In the genomic region with DNA sequence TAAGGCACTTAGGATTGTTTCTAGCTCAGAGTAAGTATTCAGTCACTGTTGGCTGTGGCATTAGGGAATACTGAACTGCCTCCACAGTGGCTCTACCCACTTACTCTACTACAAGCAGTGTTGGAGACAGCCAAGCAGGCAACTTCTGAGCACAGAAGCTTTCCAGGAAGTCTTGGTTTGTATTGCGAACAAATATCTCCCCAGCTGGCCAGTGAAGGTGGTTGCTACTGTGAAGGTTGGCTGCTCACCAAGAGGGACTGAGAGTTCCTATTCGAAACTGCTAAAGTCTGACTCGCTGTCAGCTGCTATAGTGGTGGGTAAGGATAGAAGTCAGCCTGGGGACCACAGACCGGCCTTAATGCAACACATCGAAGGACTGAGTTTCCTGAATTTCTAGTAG, we compare ENCODE assay signal across 16 cellular contexts.
DNase-seq lines count a peak whose midpoint lies in the region; ATAC-seq and TF ChIP-seq lines count a peak whose summit lies in the region.
"Had no signal": no experiment of that assay in that cellular context is flagged by ENCODE, and none has a peak within 500 bp of the region (broad histone marks: within the 10 kb centered on the region; RNA-seq: fewer than 3 reads in every experiment).

No MANE protein-coding gene starts in this region.

- WGBS in right cardiac atrium: 57% methylated on average over 5 of the region's 5 CpGs

- H3K27me3 ChIP-seq in right cardiac atrium (ENCODE audit: control insufficient read depth, insufficient read depth) (no peaks in the 10 kb centered on the region), WERI-Rb-1 (ENCODE audit: insufficient read depth, low read depth, severe bottlenecking) (no peaks in the 10 kb centered on the region)
- H3K27me3 ChIP-seq in effector memory CD4-positive, alpha-beta T cell (replicated peaks; ENCODE audit: control insufficient read depth, insufficient read depth, low read length, poor library complexity, severe bottlenecking): no peaks in the 10 kb centered on the region
- H3K27me3 ChIP-seq: esophagus squamous epithelium, uterus had no signal

- no peak overlapping the region for H3K4me3 ChIP-seq in right cardiac atrium (ENCODE audit: low read length)
- H3K4me3 ChIP-seq in WERI-Rb-1 (ENCODE audit: low read depth, low read length): no peak overlapping the region
- H3K4me3 ChIP-seq in effector memory CD4-positive, alpha-beta T cell (ENCODE audit: insufficient read depth, low read depth, low read length, poor library complexity, severe bottlenecking): no peak overlapping the region
- H3K4me3 ChIP-seq: coronary artery, esophagus squamous epithelium, uterus had no signal

- DNase-seq in right cardiac atrium (peak in 2 of 3 donors; percentile 15 to 41), WERI-Rb-1 (no peak), SW480 (ENCODE audit: low spot score) (no peak), hepatic stellate cell (ENCODE audit: low spot score) (no peak)
- no peak for DNase-seq in effector memory CD4-positive, alpha-beta T cell
- DNase-seq: activated CD4-positive, alpha-beta T cell treated with anti-CD3 and anti-CD28 coated beads, Interleukin-2, amount 50 U/mL, for 1 hour; DMS79 treated with DMSO at 0.1 percent for 48 hours; esophagus squamous epithelium; hippocampal formation; stimulated activated CD4-positive, alpha-beta T cell treated with anti-CD3 and anti-CD28 coated beads, Interleukin-2, amount 100 ng/mL, for 24 hours; uterus had no signal

- H3K9me3 ChIP-seq in right cardiac atrium (ENCODE audit: control insufficient read depth, low read length) (no peaks in the 10 kb centered on the region), WERI-Rb-1 (ENCODE audit: severe bottlenecking) (no peaks in the 10 kb centered on the region)
- no peaks in the 10 kb centered on the region for H3K9me3 ChIP-seq in effector memory CD4-positive, alpha-beta T cell (ENCODE audit: control insufficient read depth, low read length)
- H3K9me3 ChIP-seq: esophagus squamous epithelium, uterus had no signal

- ATAC-seq in GM18519 (IDR thresholded peaks at IDR 0.05; ENCODE audit: low FRiP score, unreplicated experiment) (peak; percentile 63), GM21515 (IDR thresholded peaks at IDR 0.05; ENCODE audit: unreplicated experiment) (peak; percentile 97), HG03103 (IDR thresholded peaks at IDR 0.05; ENCODE audit: low read depth, unreplicated experiment) (peak; percentile 76), right cardiac atrium (peak; percentile 66 to 72)
- ATAC-seq: natural killer cell treated with Interleukin-12 subunit alpha and Interleukin-12 subunit beta and Interleukin-15 and Interleukin-18, amount 100 ng/mL, for 72 hours had no signal

- H3K4me1 ChIP-seq in right cardiac atrium (ENCODE audit: control insufficient read depth, insufficient read depth, low read length): no peaks in the 10 kb centered on the region
- no peaks in the 10 kb centered on the region for H3K4me1 ChIP-seq in effector memory CD4-positive, alpha-beta T cell (ENCODE audit: control insufficient read depth, insufficient read depth, low read length, poor library complexity, severe bottlenecking)
- H3K4me1 ChIP-seq: esophagus squamous epithelium, uterus had no signal

- intact Hi-C loops in right cardiac atrium (cut with DNase I): no loop called here

- TF ChIP-seq CTCF in WERI-Rb-1 (IDR thresholded peaks at IDR 0.05; ENCODE audit: low read depth, low read length): no peak

- no peaks in the 10 kb centered on the region for H3K36me3 ChIP-seq in WERI-Rb-1
- H3K36me3 ChIP-seq in effector memory CD4-positive, alpha-beta T cell (ENCODE audit: control insufficient read depth, insufficient read depth, low read length): no peaks in the 10 kb centered on the region
- H3K36me3 ChIP-seq: esophagus squamous epithelium, uterus had no signal

- H3K27ac ChIP-seq in right cardiac atrium (ENCODE audit: low read length): no peak overlapping the region
- no peak overlapping the region for H3K27ac ChIP-seq in WERI-Rb-1
- no peak overlapping the region for H3K27ac ChIP-seq in effector memory CD4-positive, alpha-beta T cell (ENCODE audit: insufficient read depth, low read length, poor library complexity, severe bottlenecking)
- H3K27ac ChIP-seq: coronary artery, esophagus squamous epithelium, uterus had no signal

Comparison
In these comparisons a context has a peak if more than half of its experiments do, and no peak if none do; other contexts are left out.
1. DNase-seq: peak in right cardiac atrium (2 of 3); none in WERI-Rb-1 (single experiment), SW480 (single experiment), effector memory CD4-positive, alpha-beta T cell (0 of 3) and hepatic stellate cell (single experiment).
2. Peak in every context shown above with its lines, with median percentiles within 50 percentile points of each other: ATAC-seq.